In the genomic region with DNA sequence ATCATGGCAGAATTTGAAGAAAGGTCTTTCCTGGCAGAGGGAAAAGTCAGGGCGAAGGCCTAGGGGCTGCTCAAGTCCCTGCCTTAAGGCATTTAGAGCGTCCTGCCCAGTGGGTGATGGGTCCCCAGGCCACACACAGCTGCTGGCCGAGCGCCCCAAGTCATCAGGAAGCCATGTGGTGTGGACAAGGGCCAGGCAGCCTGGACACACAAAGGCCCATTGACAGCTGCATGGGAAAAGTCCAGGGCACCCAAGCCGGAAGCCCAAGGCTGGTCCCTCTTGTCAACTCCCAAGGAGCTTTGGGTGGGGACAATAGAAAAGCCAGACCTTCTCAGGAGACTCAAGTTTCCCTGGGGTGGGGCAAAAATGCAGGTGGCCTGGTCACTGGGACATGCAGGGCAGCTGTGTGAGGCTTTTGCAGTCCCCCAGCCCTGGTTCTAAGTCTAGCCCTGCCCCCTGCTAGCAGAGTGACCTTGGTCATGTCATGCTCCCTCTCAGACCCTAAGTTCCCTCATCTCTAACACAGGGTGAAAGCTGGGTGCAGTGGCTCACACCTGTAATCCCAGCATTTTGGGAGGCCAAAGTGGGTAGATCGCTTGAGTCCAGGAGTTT, we compare ENCODE assay signal across 16 cellular contexts. TPM values are rescaled to one million over a fixed set of nuclear protein-coding genes. Genes with fewer than 3 reads are reported as not detected.
A peak's percentile ranks its signal among the peaks of the same experiment; 100 is the strongest.
DNase-seq lines count a peak whose midpoint lies in the region; ATAC-seq and TF ChIP-seq lines count a peak whose summit lies in the region.
"Had no signal": no experiment of that assay in that cellular context is flagged by ENCODE, and none has a peak within 500 bp of the region (broad histone marks: within the 10 kb centered on the region; RNA-seq: fewer than 3 reads in every experiment).

No MANE protein-coding gene starts in this region.

- H3K36me3 ChIP-seq in SJCRH30, result no peaks in the 10 kb centered on the region
- no peaks in the 10 kb centered on the region for H3K36me3 ChIP-seq in heart right ventricle
- no peaks in the 10 kb centered on the region for H3K36me3 ChIP-seq in effector memory CD4-positive, alpha-beta T cell (ENCODE audit: control insufficient read depth, insufficient read depth, low read length)
- H3K36me3 ChIP-seq: BLaER1 treated with 17β-estradiol and CSF1 and Interleukin-3, amounts not matched to agents 10 nM and 100 nM; MG63 had no signal

- H3K9me3 Mint-ChIP-seq in activated naive CD4-positive, alpha-beta T cell treated with anti-CD3 and anti-CD28 coated beads, Interleukin-2, amount 50 U/mL, for 72 hours, result no peaks in the 10 kb centered on the region
- H3K9me3 Mint-ChIP-seq: naive thymus-derived CD8-positive, alpha-beta T cell; T-helper 2 cell treated with Interferon-gamma antibody and Interleukin-4, amounts not matched to agents 5 μg/mL and 100 μg/mL, for 36 hours had no signal

- H3K27me3 ChIP-seq in SJCRH30 (no peaks in the 10 kb centered on the region), heart right ventricle (peaks cover 0 to 16% (median 3%) of the 10 kb centered on the region in 7 donors)
- no peaks in the 10 kb centered on the region for H3K27me3 ChIP-seq in effector memory CD4-positive, alpha-beta T cell (replicated peaks; ENCODE audit: control insufficient read depth, insufficient read depth, low read length, poor library complexity, severe bottlenecking)

- TF ChIP-seq CTCF in heart right ventricle (IDR thresholded peaks at IDR 0.05), result no peak

- H3K4me1 ChIP-seq in SJCRH30, result peaks cover 8% of the 10 kb centered on the region
- peaks cover 4 to 31% (median 23%) of the 10 kb centered on the region in 9 donors for H3K4me1 ChIP-seq in heart right ventricle
- peaks cover 6% of the 10 kb centered on the region for H3K4me1 ChIP-seq in effector memory CD4-positive, alpha-beta T cell (ENCODE audit: control insufficient read depth, insufficient read depth, low read length, poor library complexity, severe bottlenecking)

- H3K27ac ChIP-seq in SJCRH30, result peak overlapping the region; percentile 28
- H3K27ac ChIP-seq in heart right ventricle, result peak overlapping the region in 9 of 10 donors; percentile 5 to 77 (median 44)
- H3K27ac ChIP-seq in effector memory CD4-positive, alpha-beta T cell (ENCODE audit: insufficient read depth, low read length, poor library complexity, severe bottlenecking), result no peak overlapping the region
- H3K27ac ChIP-seq: GM23248 had no signal

- peaks cover 0 to 5% of the 10 kb centered on the region in 2 donors for H3K36me3 Mint-ChIP-seq in activated naive CD4-positive, alpha-beta T cell treated with anti-CD3 and anti-CD28 coated beads, Interleukin-2, amount 50 U/mL, for 72 hours
- H3K36me3 Mint-ChIP-seq: naive thymus-derived CD8-positive, alpha-beta T cell had no signal

- H3K9me3 ChIP-seq in SJCRH30 (replicated peaks) (no peaks in the 10 kb centered on the region), heart right ventricle (no peaks in the 10 kb centered on the region)
- H3K9me3 ChIP-seq in effector memory CD4-positive, alpha-beta T cell (ENCODE audit: control insufficient read depth, low read length), result no peaks in the 10 kb centered on the region
- H3K9me3 ChIP-seq: BLaER1 treated with 17β-estradiol and CSF1 and Interleukin-3, amounts not matched to agents 10 nM and 100 nM; MG63 had no signal

- H3K4me3 ChIP-seq in SJCRH30 (no peak overlapping the region), heart right ventricle (no peak overlapping the region)
- no peak overlapping the region for H3K4me3 ChIP-seq in effector memory CD4-positive, alpha-beta T cell (ENCODE audit: insufficient read depth, low read depth, low read length, poor library complexity, severe bottlenecking)
- H3K4me3 ChIP-seq: GM23248, MG63 had no signal

- 54 to 64% methylated on average over 6 of the region's 6 CpGs for WGBS in heart right ventricle, 2 donors

- H3K27ac Mint-ChIP-seq in activated naive CD4-positive, alpha-beta T cell treated with anti-CD3 and anti-CD28 coated beads, Interleukin-2, amount 50 U/mL, for 72 hours, result no peak overlapping the region
- H3K27ac Mint-ChIP-seq: naive thymus-derived CD8-positive, alpha-beta T cell; T-helper 2 cell treated with Interferon-gamma antibody and Interleukin-4, amounts not matched to agents 5 μg/mL and 100 μg/mL, for 36 hours had no signal

- DNase-seq in SJCRH30, result peak; percentile 92 to 97
- DNase-seq in heart right ventricle, result peak; percentile 52 to 66
- DNase-seq in myocyte (ENCODE audit: low read depth), result peak; percentile 97
- DNase-seq in superior temporal gyrus (ENCODE audit: extremely low spot score), result peak; percentile 96
- DNase-seq in activated naive CD4-positive, alpha-beta T cell treated with anti-CD3 and anti-CD28 coated beads, Interleukin-2, amount 50 U/mL, for 72 hours (ENCODE audit: low spot score in 2 of 2), result no peak
- no peak for DNase-seq in NCI-H128 (lab: John Stamatoyannopoulos, UW; ENCODE audit: unreplicated experiment)
- DNase-seq in effector memory CD4-positive, alpha-beta T cell, result no peak
- DNase-seq: activated naive CD4-positive, alpha-beta T cell treated with anti-CD3 and anti-CD28 coated beads, Interleukin-2, amount 50 U/mL, for 16 hours; GM23248; MG63; naive thymus-derived CD8-positive, alpha-beta T cell; NCI-H2081; stimulated activated CD4-positive, alpha-beta T cell treated with anti-CD3 and anti-CD28 coated beads, Interleukin-4, amount 100 ng/mL, for 24 hours had no signal

- intact Hi-C loops in heart right ventricle (cut with DNase I), result loop anchor here (2.0 to 10.0 kb wide), 10 partner anchors 100 to 315 kb away; partner anchors contain the start of genes SLC9A8 (in 4 of the 10), B4GALT5 (in 3 of the 10) and SPATA2 (in 1 of the 10)

- ATAC-seq in heart right ventricle, result peak; percentile 48 to 67 (median 64)
- no peak for ATAC-seq in activated naive CD4-positive, alpha-beta T cell treated with anti-CD3 and anti-CD28 coated beads, Interleukin-2, amount 50 U/mL, for 72 hours
- ATAC-seq: naive thymus-derived CD8-positive, alpha-beta T cell had no signal

RNA-seq across cellular contexts. Expression of gene PTGIS, which starts 44.3 kb away (rescaled TPM):
- 0.28 and 0.56 TPM in 2 replicates for total RNA-seq in SJCRH30 (2014; rRNA removed; shearing (Covaris generic))
- 10 to 100 TPM in 9 of 10 donors, 1 to 10 TPM in 1; 10.0 to 66.8 (median 23.3) TPM for total RNA-seq in heart right ventricle
- polyA plus RNA-seq in heart right ventricle, result 1 to 10 TPM; 6.5 to 7.5 TPM
- 1.2 and 1.5 TPM in 2 replicates for total RNA-seq in myocyte
- 4.2 TPM for polyA plus RNA-seq in myocyte (2012)
- 1 to 10 TPM in 1 of 2 donors, under 1 TPM in 1; 0.60 to 1.0 TPM for total RNA-seq in activated naive CD4-positive, alpha-beta T cell treated with anti-CD3 and anti-CD28 coated beads, Interleukin-2, amount 50 U/mL, for 72 hours
- total RNA-seq: naive thymus-derived CD8-positive, alpha-beta T cell had no signal
- polyA plus RNA-seq: keratinocyte; naive thymus-derived CD8-positive, alpha-beta T cell had no signal

Comparison
In these comparisons a context has a peak if more than half of its experiments do, and no peak if none do; other contexts are left out.
1. DNase-seq: peak in SJCRH30 (2 of 2), heart right ventricle (2 of 2), myocyte (single experiment) and superior temporal gyrus (single experiment); none in activated naive CD4-positive, alpha-beta T cell treated with anti-CD3 and anti-CD28 coated beads, Interleukin-2, amount 50 U/mL, for 72 hours (0 of 2), NCI-H128 (single experiment) and effector memory CD4-positive, alpha-beta T cell (0 of 3).
2. ATAC-seq: peak in heart right ventricle (8 of 8); none in activated naive CD4-positive, alpha-beta T cell treated with anti-CD3 and anti-CD28 coated beads, Interleukin-2, amount 50 U/mL, for 72 hours (0 of 2).